ENCODE assay signal across 9 cellular contexts in the genomic region with DNA sequence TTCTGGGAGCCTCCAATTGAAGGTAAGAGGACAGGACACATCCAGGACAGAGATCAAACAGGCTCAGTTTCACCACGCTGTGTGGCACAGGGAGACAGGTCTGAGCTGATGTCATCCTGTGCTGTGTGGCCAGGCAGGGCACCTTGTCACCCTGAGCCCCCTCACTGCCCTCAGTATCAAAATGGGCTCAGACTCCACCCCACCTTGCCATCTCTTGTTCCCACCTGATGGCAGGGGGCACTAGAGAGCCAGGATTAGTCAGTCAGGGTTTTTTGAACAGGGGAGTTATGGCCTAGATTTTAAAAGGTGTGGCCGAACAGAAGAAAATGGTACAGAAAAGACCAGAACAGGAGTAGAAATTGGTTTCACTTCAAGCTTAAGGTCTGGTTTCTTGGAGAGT. TPM values are rescaled to one million over a fixed set of nuclear protein-coding genes. Genes with fewer than 3 reads are reported as not detected.
DNase-seq lines count a peak whose midpoint lies in the region; ATAC-seq and TF ChIP-seq lines count a peak whose summit lies in the region.
"Had no signal": no experiment of that assay in that cellular context is flagged by ENCODE, and none has a peak within 500 bp of the region (broad histone marks: within the 10 kb centered on the region; RNA-seq: fewer than 3 reads in every experiment).

No MANE protein-coding gene starts in this region.

- no peak overlapping the region for H2AFZ ChIP-seq in osteoblast (ENCODE audit: low read length)

- H3K4me2 ChIP-seq in BLaER1 (no peak overlapping the region), osteoblast (ENCODE audit: insufficient read depth, low read length) (no peak overlapping the region)

- TF ChIP-seq CTCF in GM13977 (IDR thresholded peaks at IDR 0.05; ENCODE audit: extremely low read depth, insufficient read depth, missing control alignments), result peak; percentile 69
- TF ChIP-seq CTCF in brain microvascular endothelial cell (IDR thresholded peaks at IDR 0.05; ENCODE audit: low read depth, low read length, missing control alignments), result peak; percentile 69
- TF ChIP-seq CTCF in osteoblast (IDR thresholded peaks at IDR 0.05; ENCODE audit: extremely low read depth, low read depth, low read length), result peak; percentile 44

- H3K4me1 ChIP-seq in BLaER1 (peaks cover 21% of the 10 kb centered on the region), osteoblast (ENCODE audit: insufficient read depth, low read length) (peaks cover 9% of the 10 kb centered on the region)

- DNase-seq in GM13977 (ENCODE audit: low spot score), result peak; percentile 64
- peak; percentile 12 for DNase-seq in SKM-1 (lab: John Stamatoyannopoulos, UW; ENCODE audit: unreplicated experiment)
- no peak for DNase-seq in brain microvascular endothelial cell
- peak; percentile 84 for DNase-seq in osteoblast (ENCODE audit: insufficient read length, low spot score, missing footprints)
- no peak for DNase-seq in posterior vena cava (ENCODE audit: low spot score)
- DNase-seq in NCI-H226, result no peak

- H4K20me1 ChIP-seq in BLaER1 (no peaks in the 10 kb centered on the region), osteoblast (ENCODE audit: insufficient read depth, low read length) (peaks cover 6% of the 10 kb centered on the region)

- H3K9ac ChIP-seq in BLaER1, result peak overlapping the region; percentile 34; the same call in 1 of the 2 replicates

- H3K27me3 ChIP-seq in BLaER1 (no peaks in the 10 kb centered on the region), brain microvascular endothelial cell (replicated peaks) (no peaks in the 10 kb centered on the region), osteoblast (ENCODE audit: insufficient read depth, low read length) (no peaks in the 10 kb centered on the region)

- peaks cover 71% of the 10 kb centered on the region for H3K36me3 ChIP-seq in BLaER1
- H3K36me3 ChIP-seq in brain microvascular endothelial cell (replicated peaks), result peaks cover 8% of the 10 kb centered on the region
- H3K36me3 ChIP-seq in osteoblast (ENCODE audit: insufficient read depth, low read length), result peaks cover 26% of the 10 kb centered on the region

- peaks cover 3% of the 10 kb centered on the region for H3K79me2 ChIP-seq in osteoblast (ENCODE audit: insufficient read depth, low read length)

- H3K9me3 ChIP-seq in BLaER1 (no peaks in the 10 kb centered on the region), osteoblast (ENCODE audit: low read depth, low read length) (no peaks in the 10 kb centered on the region)

- no peak overlapping the region for H3K4me3 ChIP-seq in BLaER1
- H3K4me3 ChIP-seq in brain microvascular endothelial cell (ENCODE audit: low read depth, low read length), result no peak overlapping the region
- H3K4me3 ChIP-seq in osteoblast (ENCODE audit: insufficient read depth, low read length), result no peak overlapping the region

- no peak for ATAC-seq in GM21825 (IDR thresholded peaks at IDR 0.05; ENCODE audit: unreplicated experiment)

- intact Hi-C loops in posterior vena cava (cut with DNase I), result loop anchor here (5.0 to 10.0 kb wide), 4 partner anchors 91 to 156 kb away; a partner anchor contains a TSS

- peak overlapping the region; percentile 38; the same call in 1 of the 2 replicates for H3K27ac ChIP-seq in BLaER1
- no peak overlapping the region for H3K27ac ChIP-seq in brain microvascular endothelial cell
- no peak overlapping the region for H3K27ac ChIP-seq in osteoblast (ENCODE audit: low read depth, low read length)

- in situ Hi-C loops in GM13977 (cut with MboI; ENCODE audit: low pct_unique_long_range_greater_than_20kb, low sequenced_read_pairs, unreplicated experiment) (loop anchor here (10.0 to 25.0 kb wide), 2 partner anchors 94 to 381 kb away; a partner anchor contains a TSS), brain microvascular endothelial cell (cut with HindIII; ENCODE audit: low pct_ligation_motif_present, low sequenced_read_pairs) (loop anchor here (25.0 kb wide), 1 partner anchor 156 kb away; a partner anchor contains a TSS)

RNA-seq across cellular contexts. Expression of a gene that starts 2.6 kb away (rescaled TPM):
- total RNA-seq in osteoblast, result 8.3 and 9.0 TPM in 2 replicates
- total RNA-seq in posterior vena cava, result 10 to 100 TPM; 19.1 to 25.1 TPM

RNA-seq across cellular contexts. Expression of a gene that starts 4.1 kb away (rescaled TPM):
- total RNA-seq in osteoblast (not detected in 2 replicates), posterior vena cava (not detected)
- total RNA-seq: LHCN-M2 had no signal

RNA-seq across cellular contexts. Expression of a gene that starts 6.0 kb away (rescaled TPM):
- total RNA-seq in osteoblast (18.5 and 23.0 TPM in 2 replicates), posterior vena cava (10 to 100 TPM in 1 of 2 donors, 1 to 10 TPM in 1; 9.9 to 13.0 TPM)

RNA-seq across cellular contexts. Expression of a gene that starts 20.3 kb away (rescaled TPM):
- not detected in 2 replicates for total RNA-seq in osteoblast
- under 1 TPM; 0.19 to 0.23 TPM for total RNA-seq in posterior vena cava
- total RNA-seq: LHCN-M2 had no signal

RNA-seq across cellular contexts. Expression of a gene that starts 36.2 kb away (rescaled TPM):
- 80.0 and 90.5 TPM in 2 replicates for total RNA-seq in osteoblast
- total RNA-seq in posterior vena cava, result 100 to 1,000 TPM; 116 to 122 TPM

Comparison
In these comparisons a context has a peak if more than half of its experiments do, and no peak if none do; other contexts are left out.
1. DNase-seq: peak in GM13977 (single experiment), SKM-1 (single experiment) and osteoblast (single experiment); none in brain microvascular endothelial cell (single experiment), posterior vena cava (single experiment) and NCI-H226 (single experiment).
2. Peak in every context shown above with its lines, with median percentiles within 50 percentile points of each other: CTCF ChIP-seq.